31 cellular contexts compared by ENCODE assay signal in genomic region chr10:44332465-44332864, GRCh38. TPM values are rescaled to one million over a fixed set of nuclear protein-coding genes. Genes with fewer than 3 reads are reported as not detected.
DNase-seq lines count a peak whose midpoint lies in the region; ATAC-seq, FAIRE-seq and TF ChIP-seq lines count a peak whose summit lies in the region.
"Had no signal": no experiment of that assay in that cellular context is flagged by ENCODE, and none has a peak within 500 bp of the region (broad histone marks: within the 10 kb centered on the region; RNA-seq: fewer than 3 reads in every experiment).

No MANE protein-coding gene starts in this region.

- no peak overlapping the region for H3K27ac ChIP-seq in right atrium auricular region
- H3K27ac ChIP-seq: BLaER1 had no signal

- FAIRE-seq in urothelium cell line (lab: Jason Lieb, UNC) = peak; percentile 5
- FAIRE-seq: A204.1, GM12878, GM12892, GM18507, GM19239 had no signal

- H3K4me1 Mint-ChIP-seq in osteocyte (ENCODE audit: unreplicated experiment) = peaks cover 20% of the 10 kb centered on the region
- H3K4me1 Mint-ChIP-seq: CD14-positive monocyte; CD4-positive, alpha-beta memory T cell; CD4-positive, CD25-positive, alpha-beta regulatory T cell; CD8-positive, alpha-beta memory T cell had no signal

- H3K4me3 ChIP-seq in right atrium auricular region = no peak overlapping the region
- H3K4me3 ChIP-seq: BLaER1, GM12878 had no signal

- no peak for ATAC-seq in left ventricle myocardium superior
- ATAC-seq in GM21786 (IDR thresholded peaks at IDR 0.05; ENCODE audit: unreplicated experiment) = no peak
- ATAC-seq in HG02973 (IDR thresholded peaks at IDR 0.05; ENCODE audit: unreplicated experiment) = no peak
- ATAC-seq: GM12878 had no signal

- peaks cover 0 to 8% of the 10 kb centered on the region in 2 donors for H3K4me1 ChIP-seq in right atrium auricular region
- H3K4me1 ChIP-seq: BE2C had no signal

- H3K9me3 Mint-ChIP-seq in osteocyte (ENCODE audit: unreplicated experiment) = peaks cover 4% of the 10 kb centered on the region
- H3K9me3 Mint-ChIP-seq: CD4-positive, alpha-beta memory T cell; CD8-positive, alpha-beta memory T cell had no signal

- TF ChIP-seq CTCF in right atrium auricular region (IDR thresholded peaks at IDR 0.05) (no peak), osteocyte (IDR thresholded peaks at IDR 0.05) (no peak)

- no peak overlapping the region for H3K4me3 Mint-ChIP-seq in osteocyte (ENCODE audit: unreplicated experiment)
- H3K4me3 Mint-ChIP-seq: CD14-positive monocyte; CD4-positive, alpha-beta memory T cell; CD4-positive, CD25-positive, alpha-beta regulatory T cell; CD8-positive, alpha-beta memory T cell had no signal

- H3K27me3 Mint-ChIP-seq in osteocyte (ENCODE audit: unreplicated experiment) = peaks cover 32% of the 10 kb centered on the region
- H3K27me3 Mint-ChIP-seq: CD4-positive, CD25-positive, alpha-beta regulatory T cell had no signal

- DNase-seq in right atrium auricular region (ENCODE audit: low spot score) (peak; percentile 40), left ventricle myocardium superior (no peak), islet precursor cell (peak; percentile 9), osteocyte (ENCODE audit: extremely low spot score, unreplicated experiment) (peak; percentile 60), urothelium cell line (ENCODE audit: low spot score) (no peak), SIG-M5 (lab: John Stamatoyannopoulos, UW) (no peak)
- DNase-seq: 8988T; ACHN; BE2C; C1 segment of cervical spinal cord; CD4-positive, alpha-beta memory T cell; CD4-positive, CD25-positive, alpha-beta regulatory T cell; CD8-positive, alpha-beta memory T cell; COR-L47; DMS 273 treated with DMSO at 0.1 percent for 48 hours; DMS153; DMS53; DMS79; DND-41; EL; GDM1 had no signal

- no peaks in the 10 kb centered on the region for H3K9me3 ChIP-seq in right atrium auricular region
- H3K9me3 ChIP-seq: BE2C, BLaER1 had no signal

- no peaks in the 10 kb centered on the region for H3K36me3 Mint-ChIP-seq in osteocyte (ENCODE audit: unreplicated experiment)
- H3K36me3 Mint-ChIP-seq: CD14-positive monocyte; CD4-positive, alpha-beta memory T cell; CD4-positive, CD25-positive, alpha-beta regulatory T cell; CD8-positive, alpha-beta memory T cell had no signal

- H3K27me3 ChIP-seq in right atrium auricular region = no peaks in the 10 kb centered on the region
- H3K27me3 ChIP-seq: BE2C, BLaER1 had no signal

- no peak overlapping the region for H3K27ac Mint-ChIP-seq in osteocyte (ENCODE audit: unreplicated experiment)
- H3K27ac Mint-ChIP-seq: CD14-positive monocyte; CD4-positive, alpha-beta memory T cell; CD4-positive, CD25-positive, alpha-beta regulatory T cell; CD8-positive, alpha-beta memory T cell had no signal

- no peaks in the 10 kb centered on the region for H3K36me3 ChIP-seq in right atrium auricular region
- H3K36me3 ChIP-seq: BE2C, BLaER1 had no signal

- intact Hi-C loops in left ventricle myocardium superior (cut with micrococcal nuclease) = no loop called here

RNA-seq across cellular contexts. Expression of gene CXCL12, which starts 52.4 kb away (rescaled TPM):
- total RNA-seq in right atrium auricular region (10 to 100 TPM; 53.8 to 64.0 TPM), left ventricle myocardium superior (136 TPM), osteocyte (153 and 169 TPM in 2 replicates)
- total RNA-seq: CD4-positive, alpha-beta memory T cell; CD4-positive, CD25-positive, alpha-beta regulatory T cell; CD8-positive, alpha-beta memory T cell; G401 had no signal

Comparison
In these comparisons a context has a peak if more than half of its experiments do, and no peak if none do; other contexts are left out.
1. DNase-seq: peak in right atrium auricular region (single experiment), islet precursor cell (single experiment) and osteocyte (single experiment); none in left ventricle myocardium superior (single experiment), urothelium cell line (single experiment) and SIG-M5 (single experiment).